2 cellular contexts compared by ENCODE assay signal in genomic region chrX:54181196-54181953, GRCh38.
TF ChIP-seq lines count a peak whose summit lies in the region.

No MANE protein-coding gene starts in this region.

TF ChIP-seq in IMR-90, 13 proteins besides CTCF, POLR2A, EP300 and RAD21:
- no peak for TF ChIP-seq MAFK (IDR thresholded peaks at IDR 0.05; ENCODE audit: low read depth, low read length)

TF ChIP-seq in K562, 482 proteins besides CTCF, POLR2A, EP300 and RAD21:
- TF ChIP-seq SPI1 (IDR thresholded peaks at IDR 0.05; ENCODE audit: borderline replicate concordance, low read depth, low read length) (peak; percentile 51; the same call in 1 of the 2 replicates), ZNF445 (CRISPR knock-in tag; IDR thresholded peaks at IDR 0.05; ENCODE audit: low read depth) (no peak)
